ENCODE assay signal across 25 cellular contexts in genomic region chr2:100126172-100126571, GRCh38. TPM values are rescaled to one million over a fixed set of nuclear protein-coding genes. Genes with fewer than 3 reads are reported as not detected.
DNase-seq lines count a peak whose midpoint lies in the region; ATAC-seq and TF ChIP-seq lines count a peak whose summit lies in the region.
"Had no signal": no experiment of that assay in that cellular context is flagged by ENCODE, and none has a peak within 500 bp of the region (broad histone marks: within the 10 kb centered on the region; RNA-seq: fewer than 3 reads in every experiment).

No MANE protein-coding gene starts in this region.

- H3K9me3 ChIP-seq in right cardiac atrium (ENCODE audit: control insufficient read depth, low read length): no peaks in the 10 kb centered on the region
- no peaks in the 10 kb centered on the region for H3K9me3 ChIP-seq in MM.1S (replicated peaks; ENCODE audit: insufficient read depth, low read length)
- no peaks in the 10 kb centered on the region for H3K9me3 ChIP-seq in esophagus squamous epithelium
- H3K9me3 ChIP-seq: Peyer's patch, spleen had no signal

- no peak overlapping the region for H3K4me2 ChIP-seq in MM.1S (ENCODE audit: low read depth, low read length)
- H3K4me2 ChIP-seq: neural progenitor cell had no signal

- H3K79me2 ChIP-seq in MM.1S (ENCODE audit: low read length): no peaks in the 10 kb centered on the region

- H3K4me1 ChIP-seq in right cardiac atrium (ENCODE audit: control insufficient read depth, insufficient read depth, low read length) (no peaks in the 10 kb centered on the region), MM.1S (ENCODE audit: low read length) (no peaks in the 10 kb centered on the region), esophagus squamous epithelium (no peaks in the 10 kb centered on the region)
- H3K4me1 ChIP-seq: Peyer's patch had no signal

- no peaks in the 10 kb centered on the region for H4K20me1 ChIP-seq in MM.1S (ENCODE audit: insufficient read depth, low read length)

- H3K9ac ChIP-seq in MM.1S (ENCODE audit: low read length): no peak overlapping the region
- H3K9ac ChIP-seq: neural progenitor cell had no signal

- H3K9me2 ChIP-seq in MM.1S (replicated peaks; ENCODE audit: insufficient read depth, low read length): no peaks in the 10 kb centered on the region

- 33% methylated on average over 7 of the region's 7 CpGs for WGBS in right cardiac atrium
- 49 to 73% methylated on average over 7 of the region's 7 CpGs for WGBS in esophagus squamous epithelium, 2 donors

- DNase-seq in DMS79 (lab: John Stamatoyannopoulos, UW) (peak; percentile 78), NCI-H1092 (lab: John Stamatoyannopoulos, UW) (peak; percentile 26), right cardiac atrium (peak in 2 of 3 donors; percentile 45 to 61), NCI-H748 (lab: John Stamatoyannopoulos, UW; ENCODE audit: unreplicated experiment) (no peak), MM.1S (no peak), esophagus squamous epithelium (lab: John Stamatoyannopoulos, UW) (no peak)
- DNase-seq: activated CD4-positive, CD25-positive, alpha-beta regulatory T cell; activated CD8-positive, alpha-beta T cell treated with anti-CD3 and anti-CD28 coated beads for 36 hours; activated naive CD4-positive, alpha-beta T cell treated with anti-CD3 and anti-CD28 coated beads, Interleukin-2, amount 10 ng/mL, durations not matched to agents 7 days and 5 days; activated T-cell treated with anti-CD3 and anti-CD28 coated beads, Interleukin-2, amount 50 U/mL, for 24 hours; anterior cingulate cortex; CD8-positive, alpha-beta memory T cell; cerebellar nuclear complex; DND-41; effector CD4-positive, alpha-beta T cell; H9; NCI-H2081; NK-92 treated with Interleukin-12 subunit alpha and Interleukin-12 subunit beta, amount 100 ng/mL, for 24 hours; Peyer's patch; spleen; stimulated activated CD4-positive, alpha-beta T cell treated with anti-CD3 and anti-CD28 coated beads, Interleukin-4, amount 100 ng/mL, for 24 hours; stimulated activated naive CD8-positive, alpha-beta T cell treated with anti-CD3 and anti-CD28 coated beads, Interleukin-15, amount 100 ng/mL, for 72 hours had no signal

- TF ChIP-seq CTCF in VCaP (conservative IDR thresholded peaks at IDR 0.05) (no peak), MM.1S (IDR thresholded peaks at IDR 0.05; ENCODE audit: low read length) (no peak), esophagus squamous epithelium (IDR thresholded peaks at IDR 0.05) (no peak)

- TF ChIP-seq POLR2A in esophagus squamous epithelium (IDR thresholded peaks at IDR 0.05): no peak

- ATAC-seq in right cardiac atrium: peak in 1 of 2 donors; percentile 47
- ATAC-seq: activated CD8-positive, alpha-beta T cell treated with anti-CD3 and anti-CD28 coated beads for 36 hours; stimulated activated naive CD8-positive, alpha-beta T cell treated with anti-CD3 and anti-CD28 coated beads, Interleukin-15, amount 100 ng/mL, for 72 hours had no signal

- H3K27me3 ChIP-seq in right cardiac atrium (ENCODE audit: control insufficient read depth, insufficient read depth) (no peaks in the 10 kb centered on the region), MM.1S (replicated peaks; ENCODE audit: insufficient read depth, low read length) (no peaks in the 10 kb centered on the region), esophagus squamous epithelium (no peaks in the 10 kb centered on the region)
- H3K27me3 ChIP-seq: Peyer's patch, spleen had no signal

- H3K27ac ChIP-seq in VCaP (peak overlapping the region; percentile 43; the same call in 1 of the 2 replicates), right cardiac atrium (ENCODE audit: low read length) (no peak overlapping the region), MM.1S (ENCODE audit: low read length) (no peak overlapping the region), esophagus squamous epithelium (no peak overlapping the region)
- H3K27ac ChIP-seq: neural progenitor cell, Peyer's patch, spleen had no signal

- H3F3A ChIP-seq in MM.1S (ENCODE audit: insufficient read depth, low read length): no peaks in the 10 kb centered on the region

- H2AFZ ChIP-seq in MM.1S (ENCODE audit: low read length): no peak overlapping the region
- H2AFZ ChIP-seq: neural progenitor cell had no signal

- H3K36me3 ChIP-seq in MM.1S (replicated peaks; ENCODE audit: insufficient read depth, low read length) (no peaks in the 10 kb centered on the region), esophagus squamous epithelium (no peaks in the 10 kb centered on the region)
- H3K36me3 ChIP-seq: neural progenitor cell, Peyer's patch had no signal

- H3K4me3 ChIP-seq in right cardiac atrium (ENCODE audit: low read length) (no peak overlapping the region), MM.1S (ENCODE audit: low read length) (no peak overlapping the region), esophagus squamous epithelium (no peak overlapping the region)
- H3K4me3 ChIP-seq: neural progenitor cell, Peyer's patch, spleen had no signal

- intact Hi-C loops in right cardiac atrium (cut with DNase I) (no loop called here), esophagus squamous epithelium (cut with DNase I) (no loop called here)

RNA-seq across cellular contexts. Expression of gene AFF3, which starts 16.2 kb away (rescaled TPM):
- total RNA-seq in right cardiac atrium (10 to 100 TPM; 16.7 to 22.0 (median 17.8) TPM), esophagus squamous epithelium (1 to 10 TPM; 1.2 to 9.7 (median 3.8) TPM)
- polyA plus RNA-seq in right cardiac atrium: 4.0 TPM
- total RNA-seq: pulmonary artery endothelial cell had no signal

Comparison
In these comparisons a context has a peak if more than half of its experiments do, and no peak if none do; other contexts are left out.
1. DNase-seq: peak in DMS79 (single experiment), NCI-H1092 (single experiment) and right cardiac atrium (2 of 3); none in NCI-H748 (single experiment), MM.1S (single experiment) and esophagus squamous epithelium (single experiment).